Comparison of ENCODE assay signal across 18 cellular contexts in genomic region chr7:212754-213153, GRCh38.
"Had no signal": no experiment of that assay in that cellular context is flagged by ENCODE, and none has a peak within 500 bp of the region (broad histone marks: within the 10 kb centered on the region; RNA-seq: fewer than 3 reads in every experiment).

No MANE protein-coding gene starts in this region.

- H3K9me3 Mint-ChIP-seq: mesothelial cell of epicardium had no signal

- H3K36me3 Mint-ChIP-seq: mesothelial cell of epicardium had no signal

- H3K27ac Mint-ChIP-seq: mesothelial cell of epicardium had no signal

- FAIRE-seq: colon, endothelial cell of umbilical vein, frontal cortex, islet of Langerhans, keratinocyte had no signal

- ATAC-seq: foreskin keratinocyte, gastroesophageal sphincter, heart right ventricle, left colon, left lobe of liver had no signal

- H3K4me3 Mint-ChIP-seq: mesothelial cell of epicardium had no signal

- DNase-seq: dermis blood vessel endothelial cell; dorsolateral prefrontal cortex; effector CD4-positive, alpha-beta T cell; effector memory CD4-positive, alpha-beta T cell; foreskin keratinocyte; heart right ventricle; hippocampal formation; left colon; left ventricle myocardium inferior; mesenchymal stem cell had no signal
